ENCODE assay signal across 10 cellular contexts in the genomic region with DNA sequence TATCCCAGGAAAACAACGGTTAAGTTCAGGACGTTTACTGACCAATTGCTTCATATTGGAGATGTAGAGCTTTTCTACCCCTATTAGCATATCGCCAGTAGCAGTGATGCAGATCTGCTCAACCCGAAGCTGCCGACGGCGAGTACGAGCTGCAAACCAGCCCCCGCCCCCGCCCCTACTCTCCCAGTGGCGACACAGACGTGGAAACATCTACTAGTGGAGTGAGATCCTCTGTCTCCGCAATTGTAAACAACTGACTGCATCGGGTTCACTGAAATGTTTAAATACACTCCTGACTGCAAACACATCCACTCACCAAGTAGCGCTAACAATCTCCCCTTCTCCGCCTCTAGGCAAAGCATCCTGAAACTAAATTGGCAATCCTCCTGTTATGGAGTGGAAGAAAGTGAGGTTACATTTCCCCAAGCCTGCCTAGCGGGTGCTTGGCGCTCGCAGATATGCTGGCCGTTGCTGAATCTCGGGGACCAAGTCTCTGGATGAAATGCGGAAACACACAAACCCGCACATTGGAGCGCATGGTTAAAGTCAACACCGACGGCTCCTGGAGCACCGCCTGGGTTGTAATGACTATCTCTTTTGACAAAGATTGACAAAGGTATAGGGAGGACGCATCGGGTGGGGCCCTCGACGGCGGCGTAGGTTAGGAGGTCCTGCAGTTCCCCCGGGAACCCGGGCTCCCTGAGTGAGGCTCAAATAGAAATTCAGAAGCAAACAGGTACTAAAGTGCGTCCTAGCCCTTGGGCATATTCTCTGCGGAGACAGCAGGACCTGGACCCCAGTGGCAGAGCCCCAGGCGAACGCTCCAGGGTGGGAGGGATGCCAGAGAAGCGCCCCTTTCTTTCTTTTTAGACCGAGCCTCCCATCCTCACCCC.
DNase-seq lines count a peak whose midpoint lies in the region; ATAC-seq, FAIRE-seq and TF ChIP-seq lines count a peak whose summit lies in the region.
"Had no signal": no experiment of that assay in that cellular context is flagged by ENCODE, and none has a peak within 500 bp of the region (broad histone marks: within the 10 kb centered on the region; RNA-seq: fewer than 3 reads in every experiment).

No MANE protein-coding gene starts in this region.

- H3K9me3 Mint-ChIP-seq in astrocyte (ENCODE audit: unreplicated experiment), result no peaks in the 10 kb centered on the region
- no peaks in the 10 kb centered on the region for H3K9me3 Mint-ChIP-seq in naive thymus-derived CD8-positive, alpha-beta T cell

- DNase-seq in A673 (ENCODE audit: low spot score) (peak; percentile 54), GM10248 (ENCODE audit: extremely low spot score) (peak; percentile 1), astrocyte (ENCODE audit: low read depth) (no peak), glomerular visceral epithelial cell (ENCODE audit: extremely low spot score) (no peak), RKO (ENCODE audit: low spot score) (no peak)
- DNase-seq in naive thymus-derived CD8-positive, alpha-beta T cell, result no peak
- DNase-seq: NCI-H1436 treated with DMSO at 0.1 percent for 48 hours had no signal

- H3K27me3 ChIP-seq in A673 (replicated peaks; ENCODE audit: insufficient read depth, low read depth, low read length, poor library complexity) (no peaks in the 10 kb centered on the region), astrocyte (ENCODE audit: insufficient read depth, low read length) (peaks cover 12% of the 10 kb centered on the region)

- no TSS peak for BruUV-seq in A673 (replicated peaks; lab: Mats Ljungman, UMichigan)

- intact Hi-C loops in A673 (cut with micrococcal nuclease; ENCODE audit: unreplicated experiment), result loop anchor here (2.0 to 10.0 kb wide), 2 partner anchors 70 to 798 kb away; no protein-coding TSS in a partner anchor

- no peaks in the 10 kb centered on the region for H3K4me1 Mint-ChIP-seq in astrocyte (ENCODE audit: low read depth, unreplicated experiment)
- peaks cover 7 to 28% (median 20%) of the 10 kb centered on the region in 4 donors for H3K4me1 Mint-ChIP-seq in naive thymus-derived CD8-positive, alpha-beta T cell

- TF ChIP-seq CTCF in A673 (conservative IDR thresholded peaks at IDR 0.05; ENCODE audit: low read depth, low read length) (no peak), GM10248 (IDR thresholded peaks at IDR 0.05; ENCODE audit: control extremely low read depth, extremely low read depth, low read depth, missing control alignments) (no peak), astrocyte (IDR thresholded peaks at IDR 0.05; ENCODE audit: insufficient read depth, low read depth, low read length) (no peak)

- no peak overlapping the region for H3K9ac ChIP-seq in astrocyte (ENCODE audit: low read length)

- H2AFZ ChIP-seq in astrocyte (ENCODE audit: low read depth, low read length), result no peak overlapping the region

- peak overlapping the region; percentile 88 for H3K4me3 Mint-ChIP-seq in astrocyte (ENCODE audit: unreplicated experiment)
- peak overlapping the region in 9 of 10 donors; percentile 18 to 89 (median 69) for H3K4me3 Mint-ChIP-seq in naive thymus-derived CD8-positive, alpha-beta T cell

- H3K4me1 ChIP-seq in A673 (ENCODE audit: insufficient read depth, low read length, poor library complexity, severe bottlenecking), result peaks cover 26% of the 10 kb centered on the region
- H3K4me1 ChIP-seq in astrocyte (ENCODE audit: insufficient read depth, low read length), result no peaks in the 10 kb centered on the region

- no peaks in the 10 kb centered on the region for H3K36me3 ChIP-seq in A673 (ENCODE audit: insufficient read depth, low read length, poor library complexity, severe bottlenecking)
- no peaks in the 10 kb centered on the region for H3K36me3 ChIP-seq in astrocyte (ENCODE audit: insufficient read depth, low read length)

- H4K20me1 ChIP-seq in astrocyte (ENCODE audit: insufficient read depth, low read length), result no peaks in the 10 kb centered on the region

- CTCF ChIA-PET in A673 (lab: Charles Lee), result no interaction called here
- CTCF ChIA-PET in GM10248 (lab: Yijun Ruan, JAX), result no interaction called here

- H3K27ac ChIP-seq in A673 (ENCODE audit: low read depth, low read length, poor library complexity, severe bottlenecking), result peak overlapping the region; percentile 76
- H3K27ac ChIP-seq in astrocyte (ENCODE audit: low read depth, low read length), result no peak overlapping the region
- H3K27ac ChIP-seq: epithelial cell of prostate had no signal

- POLR2A ChIA-PET in A673 (lab: Charles Lee; ENCODE audit: low non-redundant PET), result no interaction called here
- POLR2A ChIA-PET in GM10248 (lab: Yijun Ruan, JAX), result no interaction called here
- POLR2A ChIA-PET in naive thymus-derived CD8-positive, alpha-beta T cell (lab: Charles Lee), result no interaction called here

- no peaks in the 10 kb centered on the region for H3K79me2 ChIP-seq in astrocyte (ENCODE audit: insufficient read depth, low read length)

- peaks cover 12% of the 10 kb centered on the region for H3K27me3 Mint-ChIP-seq in astrocyte (ENCODE audit: low read depth, unreplicated experiment)
- peaks cover 19 to 38% (median 32%) of the 10 kb centered on the region in 5 donors for H3K27me3 Mint-ChIP-seq in naive thymus-derived CD8-positive, alpha-beta T cell

- H3K9me3 ChIP-seq in A673 (ENCODE audit: low read depth, low read length, poor library complexity, severe bottlenecking) (no peaks in the 10 kb centered on the region), astrocyte (ENCODE audit: insufficient read depth, low read depth, low read length) (no peaks in the 10 kb centered on the region)

- FAIRE-seq in astrocyte (lab: Jason Lieb, UNC), result no peak

- no peaks in the 10 kb centered on the region for H3K36me3 Mint-ChIP-seq in astrocyte (ENCODE audit: low read depth, unreplicated experiment)
- H3K36me3 Mint-ChIP-seq in naive thymus-derived CD8-positive, alpha-beta T cell, result no peaks in the 10 kb centered on the region

- H3K4me2 ChIP-seq in astrocyte (ENCODE audit: low read length), result no peak overlapping the region

- H3K4me3 ChIP-seq in A673 (ENCODE audit: low read depth, low read length, poor library complexity, severe bottlenecking) (peak overlapping the region; percentile 72), astrocyte (ENCODE audit: insufficient read depth, low read depth, low read length) (no peak overlapping the region)

- ATAC-seq in naive thymus-derived CD8-positive, alpha-beta T cell, result no peak
- no peak for ATAC-seq in GM21528 (IDR thresholded peaks at IDR 0.05; ENCODE audit: low FRiP score, unreplicated experiment)
- ATAC-seq in GM18517 (IDR thresholded peaks at IDR 0.05; ENCODE audit: unreplicated experiment), result no peak

- H3K27ac Mint-ChIP-seq in astrocyte (ENCODE audit: unreplicated experiment), result no peak overlapping the region
- no peak overlapping the region for H3K27ac Mint-ChIP-seq in naive thymus-derived CD8-positive, alpha-beta T cell

Comparison
In these comparisons a context has a peak if more than half of its experiments do, and no peak if none do; other contexts are left out.
1. DNase-seq: peak in A673 (single experiment) and GM10248 (single experiment); none in astrocyte (single experiment), naive thymus-derived CD8-positive, alpha-beta T cell (0 of 10), glomerular visceral epithelial cell (single experiment) and RKO (single experiment).